ENCODE assay signal across 16 cellular contexts in the genomic region with DNA sequence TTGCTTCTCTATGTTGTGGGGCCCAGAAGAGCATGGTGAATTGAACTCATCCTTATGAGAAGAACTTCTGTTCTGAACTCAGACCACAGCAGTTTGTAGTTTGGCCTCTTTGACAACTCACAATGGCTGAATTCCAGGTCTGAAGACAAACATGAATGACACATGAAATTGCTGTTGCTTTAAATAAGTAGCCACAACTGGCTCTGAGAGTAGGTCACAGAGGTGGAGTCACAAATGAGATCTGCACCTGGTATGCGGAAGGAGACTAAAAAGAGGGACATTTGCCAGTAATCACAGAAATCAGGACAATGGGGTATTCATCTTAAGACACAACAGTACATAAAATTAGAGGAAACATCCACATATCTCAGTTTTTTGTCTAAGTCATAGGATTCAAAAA.
DNase-seq lines count a peak whose midpoint lies in the region; ATAC-seq and TF ChIP-seq lines count a peak whose summit lies in the region.
"Had no signal": no experiment of that assay in that cellular context is flagged by ENCODE, and none has a peak within 500 bp of the region (broad histone marks: within the 10 kb centered on the region; RNA-seq: fewer than 3 reads in every experiment).

No MANE protein-coding gene starts in this region.

- no peaks in the 10 kb centered on the region for H3K27me3 ChIP-seq in HCT116 (ENCODE audit: insufficient read depth, low read length)
- H3K27me3 ChIP-seq: BLaER1 had no signal

- TF ChIP-seq POLR2A in HCT116 (IDR thresholded peaks at IDR 0.05; ENCODE audit: borderline replicate concordance, extremely low read depth, insufficient read depth, insufficient read length) = no peak

- H3K36me3 Mint-ChIP-seq in progenitor cell of endocrine pancreas (ENCODE audit: insufficient read depth) = no peaks in the 10 kb centered on the region
- H3K36me3 Mint-ChIP-seq: naive thymus-derived CD4-positive, alpha-beta T cell had no signal

- H3K4me1 Mint-ChIP-seq in progenitor cell of endocrine pancreas (ENCODE audit: low read depth) = no peaks in the 10 kb centered on the region
- H3K4me1 Mint-ChIP-seq: activated T-helper 17 cell treated with anti-CD3 and anti-CD28 coated beads, Interleukin-2, amount 50 U/mL, for 72 hours had no signal

- H3K9me3 Mint-ChIP-seq in progenitor cell of endocrine pancreas (ENCODE audit: low read depth) = peaks cover 4% of the 10 kb centered on the region

- no peaks in the 10 kb centered on the region for H3K4me1 ChIP-seq in HCT116 (ENCODE audit: control insufficient read depth in 1 of 2, insufficient read depth in 2 of 2, low read length in 2 of 2)
- H3K4me1 ChIP-seq: BLaER1 had no signal

- H3K27me3 Mint-ChIP-seq in progenitor cell of endocrine pancreas = no peaks in the 10 kb centered on the region
- H3K27me3 Mint-ChIP-seq: activated T-helper 17 cell treated with anti-CD3 and anti-CD28 coated beads, Interleukin-2, amount 50 U/mL, for 72 hours had no signal

- H3K4me3 Mint-ChIP-seq in progenitor cell of endocrine pancreas (ENCODE audit: low read depth) = no peak overlapping the region
- H3K4me3 Mint-ChIP-seq: activated T-helper 17 cell treated with anti-CD3 and anti-CD28 coated beads, Interleukin-2, amount 50 U/mL, for 72 hours; naive thymus-derived CD4-positive, alpha-beta T cell had no signal

- TF ChIP-seq CTCF in HCT116 (IDR thresholded peaks at IDR 0.05 in 2 of 3, conservative IDR thresholded peaks at IDR 0.05 in 1 of 3; ENCODE audit: borderline replicate concordance in 1 of 3, insufficient read depth in 1 of 3, low read depth in 2 of 3, low read length in 2 of 3) (no peak), fibroblast of mammary gland (conservative IDR thresholded peaks at IDR 0.05; ENCODE audit: control insufficient read depth, insufficient read depth, low read depth, low read length) (no peak), progenitor cell of endocrine pancreas (IDR thresholded peaks at IDR 0.05; ENCODE audit: unreplicated experiment) (no peak)

- no peaks in the 10 kb centered on the region for H4K20me1 ChIP-seq in HCT116 (ENCODE audit: insufficient read depth)
- H4K20me1 ChIP-seq: BLaER1 had no signal

- H3K9ac ChIP-seq in HCT116 (ENCODE audit: low read length) = no peak overlapping the region
- H3K9ac ChIP-seq: BLaER1 had no signal

- H3K4me3 ChIP-seq in HCT116 (replicated peaks in 1 of 2; ENCODE audit: low read depth in 1 of 2, low read length in 2 of 2) (no peak overlapping the region), fibroblast of mammary gland (ENCODE audit: control insufficient read depth, low read depth, low read length) (no peak overlapping the region)
- H3K4me3 ChIP-seq: BLaER1 had no signal

- TF ChIP-seq RAD21 in HCT116 (IDR thresholded peaks at IDR 0.05; ENCODE audit: low read depth) = no peak

- no peak overlapping the region for H3K27ac Mint-ChIP-seq in progenitor cell of endocrine pancreas
- H3K27ac Mint-ChIP-seq: activated T-helper 17 cell treated with anti-CD3 and anti-CD28 coated beads, Interleukin-2, amount 50 U/mL, for 72 hours; naive thymus-derived CD4-positive, alpha-beta T cell had no signal

- DNase-seq in HCT116 (ENCODE audit: low read depth, low spot score) (peak; percentile 13), RPMI8226 (peak; percentile 78), fibroblast of mammary gland (ENCODE audit: low read depth) (peak; percentile 10), renal cortical epithelial cell (ENCODE audit: low read depth) (peak; percentile 79), progenitor cell of endocrine pancreas (ENCODE audit: low spot score, unreplicated experiment) (no peak), head of caudate nucleus (no peak), activated gamma-delta T cell treated with Interleukin-2 at 50 U/mL for 16 hours (no peak)
- DNase-seq: amniotic stem cell; cortex of kidney; Karpas-422; naive thymus-derived CD4-positive, alpha-beta T cell; NCI-H1694; NCI-H524; WERI-Rb-1 had no signal

- BruUV-seq in HCT116 (replicated peaks; lab: Mats Ljungman, UMichigan) = no TSS peak

- H2AFZ ChIP-seq in HCT116 (ENCODE audit: low read depth, low read length, poor library complexity, severe bottlenecking) = no peak overlapping the region

- H3K27ac ChIP-seq in HCT116 (ENCODE audit: low read depth, low read length) = no peak overlapping the region
- H3K27ac ChIP-seq: BLaER1, WERI-Rb-1 had no signal

- H3K36me3 ChIP-seq in HCT116 (ENCODE audit: control insufficient read depth in 1 of 2, insufficient read depth in 2 of 2, low read length in 2 of 2) = no peaks in the 10 kb centered on the region
- H3K36me3 ChIP-seq: BLaER1, WERI-Rb-1 had no signal

- CTCF ChIA-PET in HCT116 (lab: Charles Lee) = no interaction called here

- no peaks in the 10 kb centered on the region for H3K9me3 ChIP-seq in HCT116 (ENCODE audit: control insufficient read depth in 1 of 2, insufficient read depth in 1 of 2, low read depth in 1 of 2, low read length in 2 of 2)
- H3K9me3 ChIP-seq: BLaER1 had no signal

- intact Hi-C loops in HCT116 (cut with micrococcal nuclease) = no loop called here
- intact Hi-C loops in head of caudate nucleus (cut with DNase I) = no loop called here

- no peak for ATAC-seq in HCT116
- ATAC-seq: activated T-helper 17 cell treated with anti-CD3 and anti-CD28 coated beads, Interleukin-2, amount 50 U/mL, for 72 hours; naive thymus-derived CD4-positive, alpha-beta T cell had no signal

- no peaks in the 10 kb centered on the region for H3K79me2 ChIP-seq in HCT116 (ENCODE audit: insufficient read depth, low read length)

- RAD21 ChIA-PET in HCT116 (lab: Charles Lee; ENCODE audit: low non-redundant PET in 1 of 2, low total read pairs in 2 of 2, uncharacterized antibody in 2 of 2, unreplicated experiment in 2 of 2) = no interaction called here

- H3K4me2 ChIP-seq in HCT116 (ENCODE audit: low read length) = no peak overlapping the region
- H3K4me2 ChIP-seq: BLaER1 had no signal

- POLR2A ChIA-PET in HCT116 (lab: Charles Lee) = no interaction called here

- H3K9me2 ChIP-seq in HCT116 (ENCODE audit: insufficient read depth) = no peaks in the 10 kb centered on the region

TF ChIP-seq in HCT116, 20 proteins besides CTCF, POLR2A, EP300 and RAD21:
- TF ChIP-seq TCF7L2 (IDR thresholded peaks at IDR 0.05; ENCODE audit: borderline replicate concordance, extremely low read depth, insufficient read depth, insufficient read length) (no peak), ELF1 (IDR thresholded peaks at IDR 0.05; ENCODE audit: borderline replicate concordance, low read depth) (0 out of 2 replicates have a peak, but pooled peaks have one; percentile 9), SP1 (IDR thresholded peaks at IDR 0.05; ENCODE audit: low read depth) (peak; percentile 21; the same call in 1 of the 2 replicates)

Comparison
In these comparisons a context has a peak if more than half of its experiments do, and no peak if none do; other contexts are left out.
1. DNase-seq: peak in HCT116 (single experiment), RPMI8226 (single experiment), fibroblast of mammary gland (single experiment) and renal cortical epithelial cell (single experiment); none in progenitor cell of endocrine pancreas (single experiment), head of caudate nucleus (0 of 42) and activated gamma-delta T cell treated with Interleukin-2 at 50 U/mL for 16 hours (single experiment).